14 cellular contexts compared by ENCODE assay signal in the genomic region with DNA sequence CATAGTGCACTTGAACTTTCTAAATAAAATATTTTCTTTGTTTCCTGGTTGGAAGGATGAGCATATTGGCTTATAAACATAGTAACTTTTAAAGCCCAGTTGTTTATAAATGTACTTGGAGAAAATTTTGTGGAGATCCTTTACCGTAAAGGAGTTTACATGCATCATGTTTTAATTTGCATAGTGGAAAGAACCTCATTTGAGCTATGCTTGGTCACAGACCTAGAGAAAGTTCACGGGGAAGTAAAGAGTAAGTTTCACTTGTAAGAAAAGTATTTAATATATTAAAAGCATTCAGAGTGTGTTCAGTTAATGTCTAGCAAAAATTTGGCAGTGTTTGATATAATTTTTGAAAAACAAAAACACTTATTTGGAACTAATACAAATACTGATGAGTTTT. TPM values are rescaled to one million over a fixed set of nuclear protein-coding genes. Genes with fewer than 3 reads are reported as not detected.
A peak's percentile ranks its signal among the peaks of the same experiment; 100 is the strongest.
DNase-seq lines count a peak whose midpoint lies in the region; ATAC-seq, FAIRE-seq and TF ChIP-seq lines count a peak whose summit lies in the region.
"Had no signal": no experiment of that assay in that cellular context is flagged by ENCODE, and none has a peak within 500 bp of the region (broad histone marks: within the 10 kb centered on the region; RNA-seq: fewer than 3 reads in every experiment).

No MANE protein-coding gene starts in this region.

- peak overlapping the region; percentile 21 for H2AFZ ChIP-seq in GM12878 (ENCODE audit: control insufficient read depth, low read depth, low read length)
- H2AFZ ChIP-seq in neuronal stem cell (ENCODE audit: low read length) = no peak overlapping the region

- RAD21 ChIA-PET in GM12878 (lab: Charles Lee; ENCODE audit: unreplicated experiment) = interaction anchor here (0.6 to 2.4 kb wide), 11 partner anchors 9 to 59 kb away, joined by 3 to 16 read pairs (median 7); a partner anchor contains a TSS

- TF ChIP-seq RAD21 in GM12878 (IDR thresholded peaks at IDR 0.05; ENCODE audit: insufficient read depth, low read depth, low read length) = no peak

- H3K4me1 Mint-ChIP-seq in nephron progenitor cell = no peaks in the 10 kb centered on the region

- BruUV-seq in GM12878 (replicated peaks; lab: Mats Ljungman, UMichigan) = no TSS peak

- peaks cover 49% of the 10 kb centered on the region for H3K36me3 Mint-ChIP-seq in nephron progenitor cell (ENCODE audit: low read depth)

- H4K91ac ChIP-seq in neuronal stem cell (ENCODE audit: low read depth, low read length, poor library complexity) = no peak overlapping the region

- no peak overlapping the region for H3K18ac ChIP-seq in neuronal stem cell (ENCODE audit: low read length)

- ATAC-seq in GM18517 (IDR thresholded peaks at IDR 0.05; ENCODE audit: unreplicated experiment) (peak; percentile 64), GM21390 (IDR thresholded peaks at IDR 0.05; ENCODE audit: unreplicated experiment) (peak; percentile 47), HG03060 (IDR thresholded peaks at IDR 0.05; ENCODE audit: low read depth, unreplicated experiment) (peak; percentile 37), GM12878 (peak; percentile 74)
- ATAC-seq: SK-N-SH treated with all-trans-retinoic acid at 6 μM for 48 hours had no signal

- H3K36me3 ChIP-seq in GM12878 (ENCODE audit: control insufficient read depth in 2 of 2, insufficient read depth in 2 of 2, low read length in 1 of 2) (peaks cover 0 to 8% of the 10 kb centered on the region in 2 experiments; a peak in 2 of 4 replicates), neuronal stem cell (replicated peaks in 1 of 2; ENCODE audit: control insufficient read depth in 2 of 2, insufficient read depth in 2 of 2, low read length in 2 of 2) (peaks cover 8 to 73% of the 10 kb centered on the region in 2 donors)

- H3K9me3 Mint-ChIP-seq in nephron progenitor cell = peaks cover 3% of the 10 kb centered on the region

- H3K27me3 Mint-ChIP-seq in nephron progenitor cell (ENCODE audit: low read depth, poor library complexity) = no peaks in the 10 kb centered on the region

- H3K27me3 ChIP-seq in GM12878 (replicated peaks in 1 of 2; ENCODE audit: control insufficient read depth in 2 of 2, insufficient read depth in 2 of 2, low read length in 1 of 2) (no peaks in the 10 kb centered on the region), neuronal stem cell (ENCODE audit: control insufficient read depth in 3 of 3, insufficient read depth in 3 of 3, low read depth in 1 of 3, low read length in 3 of 3) (peaks cover 0 to 2% (median 0%) of the 10 kb centered on the region in 3 experiments)

- H4K8ac ChIP-seq in neuronal stem cell (ENCODE audit: low read depth, low read length) = no peak overlapping the region

- H3K79me2 ChIP-seq in GM12878 (ENCODE audit: control insufficient read depth, insufficient read depth, low read length) = peaks cover 9% of the 10 kb centered on the region

- H3K4me2 ChIP-seq in GM12878 (ENCODE audit: control insufficient read depth, insufficient read depth) (peak overlapping the region; percentile 51), neuronal stem cell (ENCODE audit: insufficient read depth, low read length, poor library complexity, severe bottlenecking) (no peak overlapping the region)
- H3K4me2 ChIP-seq: KMS-11 had no signal

- H3K23ac ChIP-seq in neuronal stem cell (ENCODE audit: low read depth, low read length, poor library complexity) = no peak overlapping the region

- in situ Hi-C loops in GM12878 (cut with MboI) = no loop called here

- H3K4me1 ChIP-seq in GM12878 (ENCODE audit: control insufficient read depth, insufficient read depth, low read length) (peaks cover 13% of the 10 kb centered on the region), neuronal stem cell (ENCODE audit: control insufficient read depth in 2 of 2, insufficient read depth in 1 of 2, low read depth in 1 of 2, low read length in 2 of 2) (no peaks in the 10 kb centered on the region)

- no peak overlapping the region for H3K27ac Mint-ChIP-seq in nephron progenitor cell

- H3K14ac ChIP-seq in neuronal stem cell (ENCODE audit: low read length) = no peak overlapping the region

- H3K4ac ChIP-seq in neuronal stem cell (ENCODE audit: low read length) = no peak overlapping the region

- POLR2A ChIA-PET in GM12878 (lab: Charles Lee) = interaction anchor here (1.8 to 6.0 kb wide), 3 partner anchors 10 to 57 kb away, joined by 8 to 68 read pairs (median 23); a partner anchor contains a TSS

- TF ChIP-seq EP300 in GM12878 (IDR thresholded peaks at IDR 0.05; ENCODE audit: borderline replicate concordance in 1 of 2, control insufficient read depth in 1 of 2, low read depth in 2 of 2, low read length in 2 of 2) = peak in 1 of 2 experiments; percentile 24; a peak in 2 of 4 replicates

- H2BK12ac ChIP-seq in neuronal stem cell (ENCODE audit: low read length) = no peak overlapping the region

- DNase-seq in GM12878 (ENCODE audit: low read depth, low spot score) (no peak), nephron progenitor cell (no peak), neuronal stem cell (ENCODE audit: low spot score) (no peak), amygdala (lab: John Stamatoyannopoulos, UW) (no peak), SKM-1 treated with dmso at 0.1 percent for 144 hours (lab: John Stamatoyannopoulos, UW; ENCODE audit: unreplicated experiment) (no peak)
- DNase-seq: aorta, COR-L47, kidney, NCI-H524 had no signal

- FAIRE-seq in GM12878 (lab: Jason Lieb, UNC) = no peak

- TF ChIP-seq POLR2A in GM12878 (IDR thresholded peaks at IDR 0.05; ENCODE audit: low read depth, low read length) = no peak

- no peaks in the 10 kb centered on the region for H3K9me3 ChIP-seq in GM12878 (replicated peaks; ENCODE audit: control insufficient read depth, insufficient read depth, low read length)
- peaks cover 0 to 10% of the 10 kb centered on the region in 2 donors for H3K9me3 ChIP-seq in neuronal stem cell (replicated peaks in 1 of 2; ENCODE audit: control insufficient read depth in 2 of 2, insufficient read depth in 1 of 2, low read depth in 1 of 2, low read length in 2 of 2)

- H3K27ac ChIP-seq in GM12878 (ENCODE audit: control insufficient read depth, insufficient read depth) (peak overlapping the region; percentile 76), neuronal stem cell (replicated peaks; ENCODE audit: low read length) (no peak overlapping the region)
- H3K27ac ChIP-seq: KMS-11 had no signal

- H2BK120ac ChIP-seq in neuronal stem cell (ENCODE audit: low read depth, low read length) = no peak overlapping the region

- no peak overlapping the region for H2AK5ac ChIP-seq in neuronal stem cell (ENCODE audit: low read depth, low read length)

- H3K4me3 ChIP-seq in GM12878 = peak overlapping the region; percentile 71
- H3K4me3 ChIP-seq in neuronal stem cell (ENCODE audit: low read length in 2 of 2) = no peak overlapping the region

- intact Hi-C loops in GM12878 (cut with micrococcal nuclease; ENCODE audit: unreplicated experiment) = loop anchor here (2.0 kb wide), 1 partner anchor 17 kb away; no protein-coding TSS in a partner anchor

- H3K9ac ChIP-seq in GM12878 (ENCODE audit: control insufficient read depth, insufficient read depth, low read length) (no peak overlapping the region), neuronal stem cell (ENCODE audit: low read depth, low read length, poor library complexity) (no peak overlapping the region)
- H3K9ac ChIP-seq: KMS-11 had no signal

- H4K20me1 ChIP-seq in GM12878 (ENCODE audit: control insufficient read depth, insufficient read depth) = no peaks in the 10 kb centered on the region

- CTCF ChIA-PET in GM12878 (lab: Yijun Ruan, JAX) = interaction anchor here (1.0 to 3.1 kb wide), 8 partner anchors 9 to 565 kb away, joined by 3 to 24 read pairs (median 6); a partner anchor contains a TSS

- H3K4me3 Mint-ChIP-seq in nephron progenitor cell = no peak overlapping the region

- no peak for TF ChIP-seq CTCF in GM12878 (IDR thresholded peaks at IDR 0.05 in 2 of 3, conservative IDR thresholded peaks at IDR 0.05 in 1 of 3; ENCODE audit: control insufficient read depth in 2 of 3, extremely low read depth in 1 of 3, insufficient read depth in 1 of 3, low read depth in 3 of 3, low read length in 3 of 3)
- no peak for TF ChIP-seq CTCF in nephron progenitor cell (IDR thresholded peaks at IDR 0.05)

- no peaks in the 10 kb centered on the region for H3K79me1 ChIP-seq in neuronal stem cell (ENCODE audit: low read depth, low read length)

- H2BK5ac ChIP-seq in neuronal stem cell (ENCODE audit: low read length) = no peak overlapping the region

- WGBS in GM12878 (ENCODE audit: insufficient coverage, insufficient replicate concordance, low lambda C conversion rate, missing lambda C conversion rate) = 0% methylated on average over 2 of the region's 2 CpGs
- WGBS in neuronal stem cell (ENCODE audit: extremely low coverage in 2 of 2, insufficient read length in 2 of 2, insufficient replicate concordance in 1 of 2), 2 donors = no CpG with 5 or more reads among the region's 2 CpGs

- SMC1A ChIA-PET in GM12878 (lab: Charles Lee; ENCODE audit: uncharacterized antibody, unreplicated experiment) = interaction anchor here (0.6 to 5.8 kb wide), 14 partner anchors 9 to 135 kb away, joined by 3 to 77 read pairs (median 4); a partner anchor contains a TSS

- H2BK15ac ChIP-seq in neuronal stem cell (ENCODE audit: low read length) = no peak overlapping the region

RNA-seq across cellular contexts. Expression of a gene that starts 45.3 kb away (rescaled TPM):
- total RNA-seq in GM12878 (2013; cell fraction: nucleolus; rRNA removed) = 180 and 182 TPM in 2 replicates
- total RNA-seq in GM12878 (2014; rRNA removed) (26.8 and 31.3 TPM in 2 replicates), GM12878 (2014; rRNA removed; fragmentation: Illumina TruSeq; extraction: Trizol) (28.4 and 29.9 TPM in 2 replicates), GM12878 (2021) (21.1 and 21.2 TPM in 2 replicates)
- polyA plus RNA-seq in GM12878 (2011; ENCODE audit: low read depth) = 7.8 TPM
- polyA plus RNA-seq in GM12878 (2011; rRNA removed) (41.7 and 57.9 TPM in 2 replicates), GM12878 (2014; fragmentation: Illumina TruSeq; extraction: Trizol) (24.5 and 31.0 TPM in 2 replicates), GM12878 (2014; fragmentation: Nextera tagmentation; extraction: Ambion mirVana) (1 to 10 TPM; 5.2 to 5.5 TPM), GM12878 (2014; rRNA removed) (15.6 and 18.0 TPM in 2 replicates), GM12878 (2016; fragmentation: Nextera tagmentation; extraction: Ambion mirVana) (1 to 10 TPM; 9.6 to 9.9 TPM)
- 18.5 and 21.3 TPM in 2 replicates for polyA plus RNA-seq in GM12878 (2011; cell fraction: cytosol; rRNA removed)
- 52.2 and 58.8 TPM in 2 replicates for polyA plus RNA-seq in GM12878 (2011; cell fraction: nucleus; rRNA removed)
- 9.9 and 11.6 TPM in 2 replicates for polyA plus RNA-seq in GM12878 (2012)
- polyA minus RNA-seq in GM12878 (2011; rRNA and poly(A)+ RNA removed) = 89.7 and 93.4 TPM in 2 replicates
- polyA minus RNA-seq in GM12878 (2011; cell fraction: cytosol; rRNA and poly(A)+ RNA removed) = 21.1 and 26.6 TPM in 2 replicates
- 90.8 and 125 TPM in 2 replicates for polyA minus RNA-seq in GM12878 (2011; cell fraction: nucleus; rRNA and poly(A)+ RNA removed)
- polyA plus RNA-seq in neuronal stem cell (2013, experiment 1 of 2) = 14.6 TPM
- polyA plus RNA-seq in neuronal stem cell (2013, experiment 2 of 2) = 15.1 TPM

RNA-seq across cellular contexts. Expression of a gene that starts 56.5 kb away (rescaled TPM):
- 79.4 and 80.2 TPM in 2 replicates for total RNA-seq in GM12878 (2013; cell fraction: nucleolus; rRNA removed)
- total RNA-seq in GM12878 (2014; rRNA removed) (39.0 and 51.9 TPM in 2 replicates), GM12878 (2014; rRNA removed; fragmentation: Illumina TruSeq; extraction: Trizol) (57.1 and 58.1 TPM in 2 replicates), GM12878 (2021) (45.4 and 46.4 TPM in 2 replicates)
- polyA plus RNA-seq in GM12878 (2011; ENCODE audit: low read depth) = 16.3 TPM
- polyA plus RNA-seq in GM12878 (2011; rRNA removed) (114 and 164 TPM in 2 replicates), GM12878 (2014; fragmentation: Illumina TruSeq; extraction: Trizol) (54.4 and 72.1 TPM in 2 replicates), GM12878 (2014; fragmentation: Nextera tagmentation; extraction: Ambion mirVana) (10 to 100 TPM; 56.0 to 67.7 TPM), GM12878 (2014; rRNA removed) (35.8 and 46.9 TPM in 2 replicates), GM12878 (2016; fragmentation: Nextera tagmentation; extraction: Ambion mirVana) (10 to 100 TPM; 48.9 to 55.6 TPM)
- 45.2 and 53.2 TPM in 2 replicates for polyA plus RNA-seq in GM12878 (2011; cell fraction: cytosol; rRNA removed)
- 70.4 and 77.8 TPM in 2 replicates for polyA plus RNA-seq in GM12878 (2011; cell fraction: nucleus; rRNA removed)
- polyA plus RNA-seq in GM12878 (2012) = 17.2 and 27.7 TPM in 2 replicates
- polyA minus RNA-seq in GM12878 (2011; rRNA and poly(A)+ RNA removed) = 67.4 and 80.6 TPM in 2 replicates
- 23.7 and 25.6 TPM in 2 replicates for polyA minus RNA-seq in GM12878 (2011; cell fraction: cytosol; rRNA and poly(A)+ RNA removed)
- 41.2 and 65.1 TPM in 2 replicates for polyA minus RNA-seq in GM12878 (2011; cell fraction: nucleus; rRNA and poly(A)+ RNA removed)
- polyA plus RNA-seq in neuronal stem cell (2013, experiment 1 of 2) = 148 TPM
- polyA plus RNA-seq in neuronal stem cell (2013, experiment 2 of 2) = 156 TPM
